ENCODE assay signal across 13 cellular contexts in genomic region chr13:113981611-113982295, GRCh38. TPM values are rescaled to one million over a fixed set of nuclear protein-coding genes. Genes with fewer than 3 reads are reported as not detected.
DNase-seq lines count a peak whose midpoint lies in the region; ATAC-seq and TF ChIP-seq lines count a peak whose summit lies in the region.
"Had no signal": no experiment of that assay in that cellular context is flagged by ENCODE, and none has a peak within 500 bp of the region (broad histone marks: within the 10 kb centered on the region; RNA-seq: fewer than 3 reads in every experiment).

No MANE protein-coding gene starts in this region.

- H4K91ac ChIP-seq in neuronal stem cell (ENCODE audit: low read depth, low read length, poor library complexity): no peak overlapping the region

- TF ChIP-seq POLR2A in gastroesophageal sphincter (IDR thresholded peaks at IDR 0.05): no peak

- TF ChIP-seq EP300 in gastroesophageal sphincter (IDR thresholded peaks at IDR 0.05): no peak

- no peak overlapping the region for H3K9ac ChIP-seq in neuronal stem cell (ENCODE audit: low read depth, low read length, poor library complexity)

- H3K27me3 ChIP-seq in right atrium auricular region: no peaks in the 10 kb centered on the region
- H3K27me3 ChIP-seq in gastroesophageal sphincter: no peaks in the 10 kb centered on the region
- no peaks in the 10 kb centered on the region for H3K27me3 ChIP-seq in neuronal stem cell (ENCODE audit: control insufficient read depth in 3 of 3, insufficient read depth in 3 of 3, low read depth in 1 of 3, low read length in 3 of 3)
- H3K27me3 ChIP-seq in aorta (ENCODE audit: control insufficient read depth in 1 of 2, insufficient read depth in 2 of 2, low read length in 1 of 2): no peaks in the 10 kb centered on the region
- H3K27me3 ChIP-seq: pancreas had no signal

- no peak overlapping the region for H2AFZ ChIP-seq in neuronal stem cell (ENCODE audit: low read length)

- no peak overlapping the region for H3K23ac ChIP-seq in neuronal stem cell (ENCODE audit: low read depth, low read length, poor library complexity)

- H2BK5ac ChIP-seq in neuronal stem cell (ENCODE audit: low read length): no peak overlapping the region

- H2BK12ac ChIP-seq in neuronal stem cell (ENCODE audit: low read length): no peak overlapping the region

- ATAC-seq in Right ventricle myocardium inferior: no peak
- peak; percentile 6 for ATAC-seq in gastroesophageal sphincter
- peak; percentile 48 for ATAC-seq in aorta (ENCODE audit: low FRiP score)
- ATAC-seq: stimulated activated memory B cell treated with anti-CD40 and anti-IgM and Interleukin-4, amounts not matched to agents 10 μg/mL and 1 μg/mL and 100 μg/mL, for 72 hours had no signal

- H3K4me1 ChIP-seq in right atrium auricular region (peaks cover 0 to 6% of the 10 kb centered on the region in 2 donors), gastroesophageal sphincter (peaks cover 0 to 17% (median 0%) of the 10 kb centered on the region in 3 donors), neuronal stem cell (ENCODE audit: control insufficient read depth in 2 of 2, insufficient read depth in 1 of 2, low read depth in 1 of 2, low read length in 2 of 2) (peaks cover 6 to 8% of the 10 kb centered on the region in 2 donors), aorta (ENCODE audit: control insufficient read depth in 1 of 2, insufficient read depth in 2 of 2, low read length in 2 of 2) (no peaks in the 10 kb centered on the region)
- H3K4me1 ChIP-seq: pancreas had no signal

- H3K27ac ChIP-seq in right atrium auricular region (no peak overlapping the region), gastroesophageal sphincter (peak overlapping the region in 2 of 4 donors; percentile 17 to 24), neuronal stem cell (replicated peaks; ENCODE audit: low read length) (no peak overlapping the region), aorta (ENCODE audit: low read depth in 1 of 2, low read length in 2 of 2) (no peak overlapping the region)

- no peak overlapping the region for H2AK5ac ChIP-seq in neuronal stem cell (ENCODE audit: low read depth, low read length)

- H3K79me1 ChIP-seq in neuronal stem cell (ENCODE audit: low read depth, low read length): no peaks in the 10 kb centered on the region

- 96% methylated on average over 5 of the region's 28 CpGs; no CpG with 5 or more reads in 1 of the 2 donors for WGBS in gastroesophageal sphincter (ENCODE audit: low coverage in 1 of 2), 2 donors
- no CpG with 5 or more reads among the region's 28 CpGs for whole genome bisulfite sequencing in neuronal stem cell (ENCODE audit: extremely low coverage in 2 of 2, insufficient read length in 2 of 2, insufficient replicate concordance in 1 of 2), 2 donors
- 90 to 91% methylated on average over 28 of the region's 28 CpGs for WGBS in aorta, 2 donors

- H3K14ac ChIP-seq in neuronal stem cell (ENCODE audit: low read length): peak overlapping the region; percentile 31

- no peak overlapping the region for H4K8ac ChIP-seq in neuronal stem cell (ENCODE audit: low read depth, low read length)

- peak; percentile 53 for DNase-seq in Right ventricle myocardium inferior (ENCODE audit: missing footprints)
- no peak for DNase-seq in right atrium auricular region (ENCODE audit: low spot score)
- DNase-seq in neuronal stem cell (ENCODE audit: low spot score): no peak
- peak; percentile 30 to 69 for DNase-seq in aorta
- DNase-seq in KG1 (lab: John Stamatoyannopoulos, UW): no peak
- DNase-seq in nucleus accumbens (lab: John Stamatoyannopoulos, UW): no peak
- no peak for DNase-seq in amniotic stem cell (lab: John Stamatoyannopoulos, UW)
- DNase-seq: activated CD4-positive, alpha-beta T cell treated with anti-CD3 and anti-CD28 coated beads, Interleukin-2, amount 50 U/mL, for 48 hours; stimulated activated CD4-positive, alpha-beta T cell treated with anti-CD3 and anti-CD28 coated beads, Interleukin-12 subunit alpha, Interleukin-12 subunit beta, amount 100 ng/mL, for 4 hours had no signal

- no peak overlapping the region for H3K4ac ChIP-seq in neuronal stem cell (ENCODE audit: low read length)

- H3K4me2 ChIP-seq in neuronal stem cell (ENCODE audit: insufficient read depth, low read length, poor library complexity, severe bottlenecking): no peak overlapping the region

- H3K9me3 ChIP-seq in right atrium auricular region: no peaks in the 10 kb centered on the region
- no peaks in the 10 kb centered on the region for H3K9me3 ChIP-seq in gastroesophageal sphincter
- peaks cover 0 to 6% of the 10 kb centered on the region in 2 donors for H3K9me3 ChIP-seq in neuronal stem cell (replicated peaks in 1 of 2; ENCODE audit: control insufficient read depth in 2 of 2, insufficient read depth in 1 of 2, low read depth in 1 of 2, low read length in 2 of 2)
- H3K9me3 ChIP-seq in aorta (ENCODE audit: control insufficient read depth, low read length): no peaks in the 10 kb centered on the region
- H3K9me3 ChIP-seq: pancreas had no signal

- H3K36me3 ChIP-seq in right atrium auricular region: peaks cover 8% of the 10 kb centered on the region
- H3K36me3 ChIP-seq in gastroesophageal sphincter: peaks cover 0 to 59% of the 10 kb centered on the region in 2 donors
- peaks cover 12 to 57% of the 10 kb centered on the region in 2 donors for H3K36me3 ChIP-seq in neuronal stem cell (replicated peaks in 1 of 2; ENCODE audit: control insufficient read depth in 2 of 2, insufficient read depth in 2 of 2, low read length in 2 of 2)
- no peaks in the 10 kb centered on the region for H3K36me3 ChIP-seq in aorta (ENCODE audit: control insufficient read depth in 1 of 2, insufficient read depth in 2 of 2, low read length in 1 of 2)
- H3K36me3 ChIP-seq: pancreas had no signal

- H3K18ac ChIP-seq in neuronal stem cell (ENCODE audit: low read length): no peak overlapping the region

- peak overlapping the region; percentile 72 for H2BK120ac ChIP-seq in neuronal stem cell (ENCODE audit: low read depth, low read length)

- TF ChIP-seq CTCF in right atrium auricular region (IDR thresholded peaks at IDR 0.05): no peak
- TF ChIP-seq CTCF in gastroesophageal sphincter (IDR thresholded peaks at IDR 0.05): no peak

- intact Hi-C loops in Right ventricle myocardium inferior (cut with DNase I): no loop called here
- intact Hi-C loops in aorta (cut with DNase I): no loop called here

- no peak overlapping the region for H3K4me3 ChIP-seq in right atrium auricular region
- H3K4me3 ChIP-seq in gastroesophageal sphincter: no peak overlapping the region
- H3K4me3 ChIP-seq in neuronal stem cell (ENCODE audit: low read length in 2 of 2): no peak overlapping the region
- H3K4me3 ChIP-seq in aorta (ENCODE audit: low read length in 2 of 2): no peak overlapping the region
- H3K4me3 ChIP-seq: pancreas had no signal

- H2BK15ac ChIP-seq in neuronal stem cell (ENCODE audit: low read length): no peak overlapping the region

RNA-seq across cellular contexts. Expression of gene C13orf46, which starts 7.9 kb away (rescaled TPM):
- 0.32 TPM for total RNA-seq in Right ventricle myocardium inferior
- total RNA-seq in right atrium auricular region: 1 to 10 TPM in 1 of 2 donors, under 1 TPM in 1; 0.59 to 2.7 TPM
- 1 to 10 TPM in 2 of 4 donors, under 1 TPM in 1, not detected in 1; 0.31 to 6.6 (median 5.9) TPM for total RNA-seq in gastroesophageal sphincter
- polyA plus RNA-seq in neuronal stem cell (2013, experiment 1 of 2): 0.03 TPM
- 0.04 TPM for polyA plus RNA-seq in neuronal stem cell (2013, experiment 2 of 2)
- total RNA-seq in aorta: 1 to 10 TPM; 2.1 to 3.5 TPM
- under 1 TPM; 0.13 to 0.43 TPM for polyA plus RNA-seq in aorta
- total RNA-seq: Daoy had no signal

Comparison
In these comparisons a context has a peak if more than half of its experiments do, and no peak if none do; other contexts are left out.
1. DNase-seq: peak in Right ventricle myocardium inferior (single experiment) and aorta (2 of 2); none in right atrium auricular region (single experiment), neuronal stem cell (single experiment), KG1 (single experiment), nucleus accumbens (0 of 56) and amniotic stem cell (single experiment).